In the genomic region with DNA sequence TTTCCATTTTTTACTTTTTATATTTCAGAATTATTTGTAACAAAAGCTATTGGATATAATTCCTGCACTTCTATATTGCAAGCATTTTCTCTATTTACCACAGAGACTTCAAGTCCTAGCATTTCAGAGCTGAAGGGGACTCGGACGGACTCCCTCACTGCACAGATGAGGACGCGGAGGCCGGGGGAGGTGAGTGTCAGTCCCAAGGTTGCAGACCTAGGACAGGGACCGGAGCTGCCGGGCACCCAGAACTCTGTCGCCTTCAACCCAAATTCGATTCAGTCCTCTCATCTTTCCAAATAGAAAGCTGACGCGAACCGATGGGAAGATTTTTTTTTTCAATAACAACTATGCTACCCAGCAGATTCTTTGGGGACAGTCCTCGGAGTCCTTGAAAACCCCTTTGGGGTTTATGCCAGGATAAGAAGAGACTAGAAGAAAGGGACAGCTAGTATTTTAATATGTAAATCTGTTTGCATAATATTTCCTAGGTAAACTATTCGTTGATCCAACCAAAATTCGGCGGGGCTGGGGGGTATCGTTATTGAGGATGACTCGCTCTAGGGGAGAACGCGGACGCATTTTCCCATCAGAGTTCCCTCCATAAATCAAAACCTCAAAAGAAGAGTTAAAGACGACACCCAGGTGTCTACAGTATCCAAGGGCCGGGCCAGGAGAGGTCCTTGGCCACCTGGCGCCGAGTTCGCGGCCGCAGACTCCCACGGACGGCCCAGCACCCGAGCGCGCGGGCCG, we compare ENCODE assay signal across 9 cellular contexts. TPM values are rescaled to one million over a fixed set of nuclear protein-coding genes. Genes with fewer than 3 reads are reported as not detected.
DNase-seq lines count a peak whose midpoint lies in the region; ATAC-seq and TF ChIP-seq lines count a peak whose summit lies in the region.
"Had no signal": no experiment of that assay in that cellular context is flagged by ENCODE, and none has a peak within 500 bp of the region (broad histone marks: within the 10 kb centered on the region; RNA-seq: fewer than 3 reads in every experiment).

No MANE protein-coding gene starts in this region.

- H3K36me3 ChIP-seq in RWPE2 (ENCODE audit: low read depth), result no peaks in the 10 kb centered on the region

- WGBS in right cardiac atrium, result 9% methylated on average over 35 of the region's 35 CpGs

- H3K4me1 ChIP-seq in RWPE2 (ENCODE audit: insufficient read depth, poor library complexity, severe bottlenecking) (no peaks in the 10 kb centered on the region), right cardiac atrium (ENCODE audit: control insufficient read depth, insufficient read depth, low read length) (no peaks in the 10 kb centered on the region)

- DNase-seq in GM20000 (ENCODE audit: low spot score) (peak; percentile 54), RWPE2 (ENCODE audit: low spot score) (no peak), right cardiac atrium (no peak), skeletal muscle cell (ENCODE audit: low read depth) (no peak), OCI-M2 (lab: John Stamatoyannopoulos, UW; ENCODE audit: unreplicated experiment) (no peak)
- no peak for DNase-seq in activated CD4-positive, CD25-positive, alpha-beta regulatory T cell treated with anti-CD3 and anti-CD28 coated beads, Interleukin-2, amount 50 U/mL, for 72 hours

- H3K27ac ChIP-seq in RWPE2 (ENCODE audit: poor library complexity, severe bottlenecking) (no peak overlapping the region), right cardiac atrium (ENCODE audit: low read length) (no peak overlapping the region)

- intact Hi-C loops in right cardiac atrium (cut with DNase I), result no loop called here

- no peaks in the 10 kb centered on the region for H3K9me3 ChIP-seq in RWPE2 (ENCODE audit: severe bottlenecking)
- peaks cover 1% of the 10 kb centered on the region for H3K9me3 ChIP-seq in right cardiac atrium (ENCODE audit: control insufficient read depth, low read length)

- no peak for TF ChIP-seq POLR2A in GM18505 (IDR thresholded peaks at IDR 0.05; ENCODE audit: borderline replicate concordance, extremely low read depth, insufficient read depth, insufficient read length)

- ATAC-seq in RWPE2 (ENCODE audit: low read depth), result no peak
- ATAC-seq in right cardiac atrium, result no peak
- ATAC-seq in GM18505 (IDR thresholded peaks at IDR 0.05; ENCODE audit: unreplicated experiment), result no peak
- ATAC-seq in HG03439 (IDR thresholded peaks at IDR 0.05; ENCODE audit: unreplicated experiment), result no peak

- H3K4me3 ChIP-seq in RWPE2 (ENCODE audit: severe bottlenecking), result peak overlapping the region; percentile 17
- H3K4me3 ChIP-seq in right cardiac atrium (ENCODE audit: low read length), result peak overlapping the region; percentile 38
- H3K4me3 ChIP-seq in skeletal muscle cell (ENCODE audit: low read depth, low read length), result peak overlapping the region; percentile 38

- TF ChIP-seq CTCF in GM20000 (IDR thresholded peaks at IDR 0.05; ENCODE audit: extremely low read depth, missing control alignments) (no peak), RWPE2 (IDR thresholded peaks at IDR 0.05; ENCODE audit: poor library complexity, severe bottlenecking) (no peak)

- H3K27me3 ChIP-seq in RWPE2 (ENCODE audit: insufficient read depth, poor library complexity, severe bottlenecking), result peaks cover 72% of the 10 kb centered on the region
- no peaks in the 10 kb centered on the region for H3K27me3 ChIP-seq in right cardiac atrium (ENCODE audit: control insufficient read depth, insufficient read depth)

RNA-seq across cellular contexts. Expression of gene FLT3, which starts 0.8 kb away (rescaled TPM):
- total RNA-seq in right cardiac atrium, result under 1 TPM in 3 of 4 donors, not detected in 1; 0.11 to 0.37 (median 0.12) TPM
- polyA plus RNA-seq in right cardiac atrium, result 0.09 TPM
- total RNA-seq: myocyte had no signal

RNA-seq across cellular contexts. Expression of gene PAN3, which starts 38.8 kb away (rescaled TPM):
- total RNA-seq in right cardiac atrium, result 10 to 100 TPM; 12.4 to 14.6 (median 12.9) TPM
- 4.9 TPM for polyA plus RNA-seq in right cardiac atrium
